Comparison of ENCODE assay signal across 8 cellular contexts in the genomic region with DNA sequence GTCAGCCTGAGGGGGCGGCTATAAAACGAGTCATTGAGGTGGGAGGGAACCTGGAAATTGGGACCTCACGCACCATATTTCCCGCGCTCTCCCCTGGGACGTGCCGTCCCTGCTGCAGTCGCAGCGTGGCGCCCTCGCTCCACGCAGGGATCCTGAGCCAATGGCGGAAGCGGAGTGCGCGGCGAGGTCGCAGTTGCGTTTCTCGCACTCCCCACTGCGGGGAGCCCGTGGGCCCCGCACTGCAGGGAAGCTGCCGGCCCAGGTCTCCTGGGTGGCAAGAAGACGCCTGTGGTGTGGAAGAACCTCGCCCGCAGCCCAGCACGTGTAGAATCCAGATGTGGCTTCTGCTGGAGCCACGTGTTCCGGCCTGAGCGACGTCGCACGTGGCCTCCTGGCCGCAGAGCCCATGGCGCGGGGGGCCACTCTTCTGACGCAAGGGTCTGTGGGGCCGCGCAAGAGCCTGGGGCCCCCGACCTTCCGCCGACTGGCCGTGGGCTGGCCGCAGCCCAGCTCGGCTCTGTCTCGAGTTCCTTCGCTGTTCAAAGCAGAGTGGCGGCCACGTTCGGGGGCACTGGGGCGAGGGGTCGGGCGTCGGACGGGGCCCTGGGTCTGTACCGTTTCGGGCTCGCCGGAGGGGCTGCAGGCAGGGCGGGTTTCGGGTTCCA. TPM values are rescaled to one million over a fixed set of nuclear protein-coding genes. Genes with fewer than 3 reads are reported as not detected.
DNase-seq lines count a peak whose midpoint lies in the region; ATAC-seq and TF ChIP-seq lines count a peak whose summit lies in the region.

No MANE protein-coding gene starts in this region.

- 8% methylated on average over 62 of the region's 62 CpGs for WGBS in thymus

- H3K27ac ChIP-seq in OCI-LY1 (ENCODE audit: low read depth, low read length, poor library complexity, severe bottlenecking) (no peak overlapping the region), foreskin keratinocyte (no peak overlapping the region), osteoblast (ENCODE audit: low read depth, low read length) (no peak overlapping the region), thymus (ENCODE audit: low read depth) (no peak overlapping the region)

- H3K36me3 ChIP-seq in OCI-LY1 (ENCODE audit: insufficient read depth, low read length) (no peaks in the 10 kb centered on the region), osteoblast (ENCODE audit: insufficient read depth, low read length) (no peaks in the 10 kb centered on the region), thymus (ENCODE audit: control insufficient read depth, insufficient read depth) (no peaks in the 10 kb centered on the region)

- no peak overlapping the region; the same call in 1 of the 2 replicates for H3K9ac ChIP-seq in OCI-LY1 (ENCODE audit: low read length)

- H3K4me3 ChIP-seq in OCI-LY1 (ENCODE audit: low read depth, low read length, poor library complexity, severe bottlenecking), result no peak overlapping the region
- peak overlapping the region; percentile 55 for H3K4me3 ChIP-seq in osteoblast (ENCODE audit: insufficient read depth, low read length)
- H3K4me3 ChIP-seq in thymus (ENCODE audit: low read length), result peak overlapping the region; percentile 2

- TF ChIP-seq CTCF in OCI-LY1 (IDR thresholded peaks at IDR 0.05; ENCODE audit: low read length) (peak; percentile 84), foreskin keratinocyte (conservative IDR thresholded peaks at IDR 0.05) (peak; percentile 99), osteoblast (IDR thresholded peaks at IDR 0.05; ENCODE audit: extremely low read depth, low read depth, low read length) (peak; percentile 76)

- H3K9me3 ChIP-seq in OCI-LY1 (ENCODE audit: low read length), result no peaks in the 10 kb centered on the region
- H3K9me3 ChIP-seq in osteoblast (ENCODE audit: low read depth, low read length), result no peaks in the 10 kb centered on the region
- H3K9me3 ChIP-seq in thymus (ENCODE audit: control insufficient read depth), result no peaks in the 10 kb centered on the region

- peak; percentile 74 for ATAC-seq in HG02852 (IDR thresholded peaks at IDR 0.05; ENCODE audit: unreplicated experiment)
- peak; percentile 88 for ATAC-seq in foreskin keratinocyte

- no peaks in the 10 kb centered on the region for H3F3A ChIP-seq in OCI-LY1 (ENCODE audit: insufficient read depth, low read length)

- H3K4me2 ChIP-seq in OCI-LY1 (ENCODE audit: low read length) (peak overlapping the region; percentile 37; the same call in 1 of the 2 replicates), osteoblast (ENCODE audit: insufficient read depth, low read length) (peak overlapping the region; percentile 71)

- no peaks in the 10 kb centered on the region for H3K79me2 ChIP-seq in OCI-LY1 (ENCODE audit: insufficient read depth, low read length)
- no peaks in the 10 kb centered on the region for H3K79me2 ChIP-seq in osteoblast (ENCODE audit: insufficient read depth, low read length)

- H3K4me1 ChIP-seq in OCI-LY1 (ENCODE audit: insufficient read depth, low read length, severe bottlenecking) (peaks cover 4% of the 10 kb centered on the region), foreskin keratinocyte (no peaks in the 10 kb centered on the region), osteoblast (ENCODE audit: insufficient read depth, low read length) (peaks cover 14% of the 10 kb centered on the region), thymus (ENCODE audit: control insufficient read depth, insufficient read depth, low read length) (peaks cover 12% of the 10 kb centered on the region)

- no peak overlapping the region for H2AFZ ChIP-seq in OCI-LY1 (ENCODE audit: low read length)
- no peak overlapping the region for H2AFZ ChIP-seq in osteoblast (ENCODE audit: low read length)

- no peaks in the 10 kb centered on the region for H3K9me2 ChIP-seq in OCI-LY1 (ENCODE audit: low read depth, low read length)

- H3K27me3 ChIP-seq in OCI-LY1 (ENCODE audit: insufficient read depth, low read length) (no peaks in the 10 kb centered on the region), foreskin keratinocyte (peaks cover 55% of the 10 kb centered on the region), osteoblast (ENCODE audit: insufficient read depth, low read length) (peaks cover 21% of the 10 kb centered on the region), thymus (ENCODE audit: control insufficient read depth, insufficient read depth) (peaks cover 13% of the 10 kb centered on the region)

- peak; percentile 82 for DNase-seq in GM03348 (ENCODE audit: low spot score)
- peak; percentile 68 for DNase-seq in activated effector memory CD4-positive, alpha-beta T cell treated with Interleukin-2 at 50 U/mL for 16 hours
- DNase-seq in foreskin keratinocyte, result peak; percentile 18 to 40
- peak; percentile 96 for DNase-seq in osteoblast (ENCODE audit: insufficient read length, low spot score, missing footprints)
- DNase-seq in cortex of kidney (lab: John Stamatoyannopoulos, UW), result no peak

- H4K20me1 ChIP-seq in OCI-LY1 (ENCODE audit: insufficient read depth, low read length) (no peaks in the 10 kb centered on the region), osteoblast (ENCODE audit: insufficient read depth, low read length) (peaks cover 8% of the 10 kb centered on the region)

RNA-seq across cellular contexts. Expression of a gene that starts 26.4 kb away (rescaled TPM):
- total RNA-seq in foreskin keratinocyte, result 12.8 and 15.5 TPM in 2 replicates
- 9.2 and 10.5 TPM in 2 replicates for polyA plus RNA-seq in foreskin keratinocyte
- 12.7 and 15.2 TPM in 2 replicates for total RNA-seq in osteoblast
- polyA plus RNA-seq in thymus, result 7.4 TPM

RNA-seq across cellular contexts. Expression of a gene that starts 32.5 kb away (rescaled TPM):
- total RNA-seq in foreskin keratinocyte, result 235 and 253 TPM in 2 replicates
- polyA plus RNA-seq in foreskin keratinocyte, result 371 and 385 TPM in 2 replicates
- total RNA-seq in osteoblast, result 89.3 and 102 TPM in 2 replicates
- 222 TPM for polyA plus RNA-seq in thymus

RNA-seq across cellular contexts. Expression of a gene that starts 42.5 kb away (rescaled TPM):
- total RNA-seq in foreskin keratinocyte (1.4 and 1.5 TPM in 2 replicates), osteoblast (5.3 and 5.4 TPM in 2 replicates)
- polyA plus RNA-seq in foreskin keratinocyte (1.1 and 1.2 TPM in 2 replicates), thymus (70.7 TPM)
